ENCODE assay signal across 1 cellular context in genomic region chr15:41870689-41871081, GRCh38.
TF ChIP-seq lines count a peak whose summit lies in the region.

No MANE protein-coding gene starts in this region.

TF ChIP-seq in K562, 482 proteins besides CTCF, POLR2A, EP300 and RAD21 (continued from another document):
- no peak for TF ChIP-seq ZNF695 (CRISPR knock-in tag; IDR thresholded peaks at IDR 0.05)
- TF ChIP-seq, protein P1, sequence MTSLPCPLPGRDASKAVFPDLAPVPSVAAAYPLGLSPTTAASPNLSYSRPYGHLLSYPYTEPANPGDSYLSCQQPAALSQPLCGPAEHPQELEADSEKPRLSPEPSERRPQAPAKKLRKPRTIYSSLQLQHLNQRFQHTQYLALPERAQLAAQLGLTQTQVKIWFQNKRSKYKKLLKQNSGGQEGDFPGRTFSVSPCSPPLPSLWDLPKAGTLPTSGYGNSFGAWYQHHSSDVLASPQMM (CRISPR knock-in tag; IDR thresholded peaks at IDR 0.05): no peak
- no peak for TF ChIP-seq SPI1 (IDR thresholded peaks at IDR 0.05; ENCODE audit: borderline replicate concordance, low read depth, low read length)
